In the genomic region with DNA sequence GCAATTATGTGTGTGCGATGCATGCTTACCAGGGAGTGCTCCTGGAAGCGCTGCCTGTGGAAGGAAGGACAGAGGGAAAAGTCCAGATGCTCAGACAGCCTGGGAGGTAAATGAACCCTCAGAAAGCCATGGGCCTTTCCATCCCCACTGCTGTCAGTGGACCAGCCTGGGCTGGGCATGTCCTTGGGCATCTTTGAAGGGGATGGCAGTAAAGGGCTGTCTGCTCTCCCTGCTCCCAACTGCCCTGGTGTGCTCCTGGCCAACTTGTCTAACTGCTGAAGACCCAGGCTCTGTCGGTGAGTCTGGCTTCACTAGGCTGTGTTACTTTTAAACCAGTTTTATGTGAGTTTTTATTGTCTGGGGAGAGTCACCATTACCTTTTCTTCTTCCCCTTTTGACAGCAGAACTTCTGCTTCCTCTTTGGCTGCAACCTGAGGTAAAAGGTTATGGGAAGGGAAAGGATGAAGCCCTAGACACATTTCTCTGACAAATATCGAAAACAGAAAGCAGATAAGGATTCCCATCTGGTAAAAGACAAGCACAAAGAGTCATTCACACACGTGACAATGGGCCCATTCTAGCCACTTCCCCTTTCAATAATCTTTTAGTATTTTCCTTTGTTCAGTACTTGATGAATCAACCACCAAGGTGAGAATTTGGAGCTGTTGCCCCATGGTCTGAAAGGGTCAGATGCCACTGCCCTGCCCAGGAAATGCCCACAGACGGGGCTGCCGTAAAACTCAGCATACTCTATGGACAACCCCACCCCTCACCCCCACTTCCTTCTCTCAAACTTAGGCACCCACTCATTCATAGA, we compare ENCODE assay signal across 10 cellular contexts. TPM values are rescaled to one million over a fixed set of nuclear protein-coding genes. Genes with fewer than 3 reads are reported as not detected.
DNase-seq lines count a peak whose midpoint lies in the region; ATAC-seq and TF ChIP-seq lines count a peak whose summit lies in the region.
"Had no signal": no experiment of that assay in that cellular context is flagged by ENCODE, and none has a peak within 500 bp of the region (broad histone marks: within the 10 kb centered on the region; RNA-seq: fewer than 3 reads in every experiment).

No MANE protein-coding gene starts in this region.

- CTCF ChIA-PET in activated CD4-positive, alpha-beta T cell treated with anti-CD3 and anti-CD28 coated beads for 36 hours (lab: Charles Lee), result no interaction called here
- CTCF ChIA-PET in HEK293T (lab: Yijun Ruan, JAX), result interaction anchor here (0.6 kb wide), 1 partner anchor 290 kb away, joined by 3 read pairs; no protein-coding TSS in a partner anchor

- peak; percentile 89 for ATAC-seq in activated CD4-positive, alpha-beta T cell treated with anti-CD3 and anti-CD28 coated beads for 36 hours
- peak; percentile 86 for ATAC-seq in HG03060 (IDR thresholded peaks at IDR 0.05; ENCODE audit: low read depth, unreplicated experiment)

- no peak overlapping the region for H3K4me3 Mint-ChIP-seq in activated CD4-positive, alpha-beta T cell treated with anti-CD3 and anti-CD28 coated beads for 36 hours
- H3K4me3 Mint-ChIP-seq: nephron had no signal

- H3K27ac ChIP-seq in spleen, result peak overlapping the region; percentile 55 to 89 (median 74)
- no peak overlapping the region for H3K27ac ChIP-seq in effector memory CD4-positive, alpha-beta T cell (ENCODE audit: insufficient read depth, low read length, poor library complexity, severe bottlenecking)

- TF ChIP-seq CTCF in spleen (IDR thresholded peaks at IDR 0.05 in 8 of 11, conservative IDR thresholded peaks at IDR 0.05 in 3 of 11), result no peak

- no peaks in the 10 kb centered on the region for H3K9me3 ChIP-seq in spleen
- no peaks in the 10 kb centered on the region for H3K9me3 ChIP-seq in effector memory CD4-positive, alpha-beta T cell (ENCODE audit: control insufficient read depth, low read length)

- H3K36me3 Mint-ChIP-seq in activated CD4-positive, alpha-beta T cell treated with anti-CD3 and anti-CD28 coated beads for 36 hours (ENCODE audit: low read depth), result no peaks in the 10 kb centered on the region

- no peaks in the 10 kb centered on the region for H3K27me3 ChIP-seq in spleen (replicated peaks in 1 of 7)
- H3K27me3 ChIP-seq in effector memory CD4-positive, alpha-beta T cell (replicated peaks; ENCODE audit: control insufficient read depth, insufficient read depth, low read length, poor library complexity, severe bottlenecking), result no peaks in the 10 kb centered on the region

- DNase-seq in activated CD4-positive, alpha-beta T cell treated with anti-CD3 and anti-CD28 coated beads for 36 hours, result peak; percentile 25
- no peak for DNase-seq in activated CD4-positive, alpha-beta T cell treated with anti-CD3 and anti-CD28 coated beads, Interleukin-2, amount 50 U/mL, for 4 hours
- peak; percentile 96 for DNase-seq in SIG-M5 treated with dmso at 0.1 percent for 504 hours (lab: John Stamatoyannopoulos, UW; ENCODE audit: unreplicated experiment)
- no peak for DNase-seq in spleen
- no peak for DNase-seq in effector memory CD4-positive, alpha-beta T cell
- DNase-seq in HEK293T (ENCODE audit: extremely low spot score), result no peak
- DNase-seq in NCI-H1092 (lab: John Stamatoyannopoulos, UW), result no peak
- DNase-seq: NCI-H2029 had no signal

- WGBS in spleen, 5 donors, result 32 to 43% (median 37%) methylated on average over 7 of the region's 7 CpGs

- H3K4me3 ChIP-seq in spleen, result peak overlapping the region in 1 of 8 donors; percentile 45
- H3K4me3 ChIP-seq in effector memory CD4-positive, alpha-beta T cell (ENCODE audit: insufficient read depth, low read depth, low read length, poor library complexity, severe bottlenecking), result no peak overlapping the region

- H3K36me3 ChIP-seq in spleen, result no peaks in the 10 kb centered on the region
- no peaks in the 10 kb centered on the region for H3K36me3 ChIP-seq in effector memory CD4-positive, alpha-beta T cell (ENCODE audit: control insufficient read depth, insufficient read depth, low read length)

- peaks cover 2% of the 10 kb centered on the region for H3K27me3 Mint-ChIP-seq in activated CD4-positive, alpha-beta T cell treated with anti-CD3 and anti-CD28 coated beads for 36 hours

- H3K27ac Mint-ChIP-seq in activated CD4-positive, alpha-beta T cell treated with anti-CD3 and anti-CD28 coated beads for 36 hours, result no peak overlapping the region
- H3K27ac Mint-ChIP-seq: nephron had no signal

- peaks cover 11% of the 10 kb centered on the region for H3K4me1 Mint-ChIP-seq in activated CD4-positive, alpha-beta T cell treated with anti-CD3 and anti-CD28 coated beads for 36 hours
- H3K4me1 Mint-ChIP-seq: nephron had no signal

- POLR2A ChIA-PET in activated CD4-positive, alpha-beta T cell treated with anti-CD3 and anti-CD28 coated beads for 36 hours (lab: Charles Lee), result no interaction called here
- POLR2A ChIA-PET in HEK293T (lab: Yijun Ruan, JAX), result no interaction called here

- intact Hi-C loops in activated CD4-positive, alpha-beta T cell treated with anti-CD3 and anti-CD28 coated beads for 36 hours (cut with DNase I, micrococcal nuclease), result no loop called here
- intact Hi-C loops in spleen (cut with DNase I; ENCODE audit: low total_unique reads), result no loop called here

- no peaks in the 10 kb centered on the region for H3K9me3 Mint-ChIP-seq in activated CD4-positive, alpha-beta T cell treated with anti-CD3 and anti-CD28 coated beads for 36 hours (ENCODE audit: low read depth)
- H3K9me3 Mint-ChIP-seq: nephron had no signal

- H3K4me1 ChIP-seq in spleen, result peaks cover 0 to 61% (median 44%) of the 10 kb centered on the region in 6 donors
- H3K4me1 ChIP-seq in effector memory CD4-positive, alpha-beta T cell (ENCODE audit: control insufficient read depth, insufficient read depth, low read length, poor library complexity, severe bottlenecking), result no peaks in the 10 kb centered on the region

- no peak for TF ChIP-seq POLR2A in spleen (IDR thresholded peaks at IDR 0.05)

TF ChIP-seq in HEK293T, 16 proteins besides CTCF, POLR2A, EP300 and RAD21:
- TF ChIP-seq ARNT (IDR thresholded peaks at IDR 0.05) (no peak), L3MBTL2 (conservative IDR thresholded peaks at IDR 0.05) (no peak), ZNF384 (IDR thresholded peaks at IDR 0.05) (no peak), FOXK2 (IDR thresholded peaks at IDR 0.05) (no peak), TARDBP (IDR thresholded peaks at IDR 0.05) (no peak), BHLHE40 (IDR thresholded peaks at IDR 0.05; ENCODE audit: borderline replicate concordance) (no peak), FOXM1 (IDR thresholded peaks at IDR 0.05; ENCODE audit: borderline replicate concordance) (no peak), LEF1 (IDR thresholded peaks at IDR 0.05; ENCODE audit: borderline replicate concordance) (no peak), CTBP1 (IDR thresholded peaks at IDR 0.05; ENCODE audit: borderline replicate concordance) (no peak)

RNA-seq across cellular contexts. Expression of a gene that starts 27.6 kb away (rescaled TPM):
- total RNA-seq in activated CD4-positive, alpha-beta T cell treated with anti-CD3 and anti-CD28 coated beads for 36 hours, result 1 to 10 TPM; 2.7 to 2.9 TPM
- total RNA-seq in spleen, result 100 to 1,000 TPM; 126 to 256 (median 196) TPM
- 10 to 100 TPM; 59.8 to 84.1 (median 62.7) TPM for polyA plus RNA-seq in spleen

Comparison
In these comparisons a context has a peak if more than half of its experiments do, and no peak if none do; other contexts are left out.
1. DNase-seq: peak in activated CD4-positive, alpha-beta T cell treated with anti-CD3 and anti-CD28 coated beads for 36 hours (single experiment) and SIG-M5 treated with dmso at 0.1 percent for 504 hours (single experiment); none in activated CD4-positive, alpha-beta T cell treated with anti-CD3 and anti-CD28 coated beads, Interleukin-2, amount 50 U/mL, for 4 hours (0 of 2), spleen (single experiment), effector memory CD4-positive, alpha-beta T cell (0 of 3), HEK293T (single experiment) and NCI-H1092 (single experiment).
2. RNA of a gene that starts 27.6 kb away (total RNA-seq): 126 to 256 TPM in spleen; 2.7 to 2.9 TPM in activated CD4-positive, alpha-beta T cell treated with anti-CD3 and anti-CD28 coated beads for 36 hours; every median in the first group is over 10 times any median in the second.